Comparison of ENCODE assay signal across 8 cellular contexts in the genomic region with DNA sequence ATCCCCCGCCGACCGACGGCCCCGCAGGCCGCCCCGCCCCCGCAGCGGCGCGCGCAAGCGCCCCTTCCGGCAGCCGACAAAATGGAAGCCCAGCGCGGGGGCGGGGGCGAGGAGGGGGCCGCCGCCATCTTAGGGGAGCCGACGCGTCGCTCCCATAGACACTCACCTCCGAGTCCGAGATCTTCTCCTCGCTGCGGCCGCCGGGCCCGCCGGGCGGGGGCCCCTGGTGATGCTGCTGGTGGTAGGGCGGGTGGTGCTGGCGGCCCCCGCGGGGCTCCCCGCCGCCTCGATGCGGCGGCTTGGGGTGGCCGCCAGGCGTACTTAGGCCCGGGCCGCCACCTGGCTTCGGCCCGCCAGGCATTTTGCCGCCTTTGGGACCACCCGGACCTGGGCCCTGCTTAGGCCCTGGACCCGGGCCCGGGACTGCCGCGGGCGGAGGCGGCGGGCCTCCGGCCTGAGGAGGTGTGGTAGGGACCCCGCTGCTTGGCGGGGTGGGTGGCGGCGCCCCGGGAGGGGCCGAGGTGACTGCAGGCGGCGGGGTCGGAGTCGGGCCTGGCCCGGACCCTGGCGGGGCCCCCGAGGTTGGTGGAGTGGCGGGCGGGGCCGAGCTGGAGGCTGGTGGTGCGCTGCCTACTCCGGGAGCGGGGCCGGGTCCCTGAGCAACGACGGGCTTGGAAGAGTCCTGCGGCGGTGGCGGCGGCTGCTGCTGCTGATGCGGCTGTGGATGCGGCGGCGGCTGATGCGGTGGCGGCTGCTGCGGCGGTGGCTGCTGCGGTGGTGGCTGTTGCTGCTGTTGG. TPM values are rescaled to one million over a fixed set of nuclear protein-coding genes. Genes with fewer than 3 reads are reported as not detected.
A peak's percentile ranks its signal among the peaks of the same experiment; 100 is the strongest.
DNase-seq lines count a peak whose midpoint lies in the region; ATAC-seq, FAIRE-seq and TF ChIP-seq lines count a peak whose summit lies in the region.

No MANE protein-coding gene starts in this region.

- no peak for TF ChIP-seq RAD21 in A549 (conservative IDR thresholded peaks at IDR 0.05 in 1 of 2, IDR thresholded peaks at IDR 0.05 in 1 of 2)

- H3K36me3 ChIP-seq in right lobe of liver: peaks cover 4 to 37% (median 23%) of the 10 kb centered on the region in 4 donors

- 0% methylated on average over 1 of the region's 94 CpGs for WGBS in A549 (ENCODE audit: missing lambda C conversion rate)
- WGBS in right lobe of liver (ENCODE audit: insufficient coverage, low coverage, low lambda C conversion rate, missing lambda C conversion rate): 0% methylated on average over 6 of the region's 94 CpGs

- no peaks in the 10 kb centered on the region for H3K27me3 Mint-ChIP-seq in dendritic cell treated with granulocyte-macrophage colony-stimulating factor and Interleukin-4, amounts not matched to agents 40 ng/mL and 50 ng/mL, for 4 days

- no peaks in the 10 kb centered on the region for H3K27me3 ChIP-seq in right lobe of liver

- FAIRE-seq in A549 (lab: Jason Lieb, UNC): no peak

- peak overlapping the region; percentile 93 for H3K4me3 Mint-ChIP-seq in dendritic cell treated with granulocyte-macrophage colony-stimulating factor and Interleukin-4, amounts not matched to agents 40 ng/mL and 50 ng/mL, for 4 days

- DNase-seq in A549 (ENCODE audit: low read depth in 1 of 2, low spot score in 1 of 2) (peak; percentile 46 to 73), NCI-H748 (lab: John Stamatoyannopoulos, UW; ENCODE audit: unreplicated experiment) (peak; percentile 78), right lobe of liver (peak; percentile 86 to 88 (median 88))
- DNase-seq in activated CD4-positive, alpha-beta T cell treated with anti-CD3 and anti-CD28 coated beads, Interleukin-2, amount 50 U/mL, for 24 hours (ENCODE audit: low read depth in 1 of 2, low spot score in 1 of 2): peak; percentile 77 to 81
- DNase-seq in stimulated activated CD4-positive, alpha-beta T cell treated with anti-CD3 and anti-CD28 coated beads, Interleukin-4, amount 100 ng/mL, for 1 hour: peak; percentile 94

- H3K9me3 Mint-ChIP-seq in dendritic cell treated with granulocyte-macrophage colony-stimulating factor and Interleukin-4, amounts not matched to agents 40 ng/mL and 50 ng/mL, for 4 days: no peaks in the 10 kb centered on the region

- H3K9me3 ChIP-seq in A549: no peaks in the 10 kb centered on the region
- H3K9me3 ChIP-seq in right lobe of liver: no peaks in the 10 kb centered on the region

- peak overlapping the region; percentile 88 for H3K4me2 ChIP-seq in A549

- H3K36me3 Mint-ChIP-seq in dendritic cell treated with granulocyte-macrophage colony-stimulating factor and Interleukin-4, amounts not matched to agents 40 ng/mL and 50 ng/mL, for 4 days (ENCODE audit: low read depth): peaks cover 58% of the 10 kb centered on the region

- H3K4me1 ChIP-seq in A549 (peaks cover 31% of the 10 kb centered on the region), right lobe of liver (peaks cover 0 to 39% (median 17%) of the 10 kb centered on the region in 4 donors)

- no peak; the same call in 1 of the 2 replicates for TF ChIP-seq POLR2A in A549 (IDR thresholded peaks at IDR 0.05; ENCODE audit: low read length)
- peak; percentile 44 for TF ChIP-seq POLR2A in right lobe of liver (IDR thresholded peaks at IDR 0.05)

- H3K4me3 ChIP-seq in A549: peak overlapping the region; percentile 90
- peak overlapping the region; percentile 96 to 98 (median 97) for H3K4me3 ChIP-seq in right lobe of liver

- ATAC-seq in A549 (peak; percentile 56 to 68), GM18868 (IDR thresholded peaks at IDR 0.05; ENCODE audit: unreplicated experiment) (peak; percentile 35), HG03354 (IDR thresholded peaks at IDR 0.05; ENCODE audit: poor library complexity, severe bottlenecking, unreplicated experiment) (peak; percentile 50), right lobe of liver (peak; percentile 55 to 66 (median 62))

- POLR2A ChIA-PET in A549 (lab: Yijun Ruan, JAX): interaction anchor here (1.0 kb wide), 2 partner anchors 10 to 76 kb away, joined by 3 to 7 read pairs; a partner anchor contains a TSS

- intact Hi-C loops in dendritic cell treated with granulocyte-macrophage colony-stimulating factor and Interleukin-4, amounts not matched to agents 40 ng/mL and 50 ng/mL, for 4 days (cut with micrococcal nuclease): loop anchor here (2.0 kb wide), 2 partner anchors 77 to 161 kb away; a partner anchor contains a TSS
- intact Hi-C loops in right lobe of liver (cut with DNase I): no loop called here

- H3K27ac Mint-ChIP-seq in dendritic cell treated with granulocyte-macrophage colony-stimulating factor and Interleukin-4, amounts not matched to agents 40 ng/mL and 50 ng/mL, for 4 days: peak overlapping the region; percentile 99

- CTCF ChIA-PET in A549 (lab: Yijun Ruan, JAX): no interaction called here

- TF ChIP-seq CTCF in A549 (IDR thresholded peaks at IDR 0.05): peak; percentile 14; the same call in 1 of the 3 replicates
- TF ChIP-seq CTCF in right lobe of liver (IDR thresholded peaks at IDR 0.05): peak in 3 of 4 donors; percentile 25 to 44 (median 26)

- no peak for TF ChIP-seq EP300 in A549 (IDR thresholded peaks at IDR 0.05)

- peaks cover 54% of the 10 kb centered on the region for H3K4me1 Mint-ChIP-seq in dendritic cell treated with granulocyte-macrophage colony-stimulating factor and Interleukin-4, amounts not matched to agents 40 ng/mL and 50 ng/mL, for 4 days (ENCODE audit: low read depth)

- H3K27ac ChIP-seq in A549: peak overlapping the region; percentile 98 to 99
- H3K27ac ChIP-seq in right lobe of liver: peak overlapping the region; percentile 99 to 100 (median 100)

TF ChIP-seq in A549, 52 proteins besides CTCF, POLR2A, EP300 and RAD21 (continues in another document):
- TF ChIP-seq, protein P1, sequence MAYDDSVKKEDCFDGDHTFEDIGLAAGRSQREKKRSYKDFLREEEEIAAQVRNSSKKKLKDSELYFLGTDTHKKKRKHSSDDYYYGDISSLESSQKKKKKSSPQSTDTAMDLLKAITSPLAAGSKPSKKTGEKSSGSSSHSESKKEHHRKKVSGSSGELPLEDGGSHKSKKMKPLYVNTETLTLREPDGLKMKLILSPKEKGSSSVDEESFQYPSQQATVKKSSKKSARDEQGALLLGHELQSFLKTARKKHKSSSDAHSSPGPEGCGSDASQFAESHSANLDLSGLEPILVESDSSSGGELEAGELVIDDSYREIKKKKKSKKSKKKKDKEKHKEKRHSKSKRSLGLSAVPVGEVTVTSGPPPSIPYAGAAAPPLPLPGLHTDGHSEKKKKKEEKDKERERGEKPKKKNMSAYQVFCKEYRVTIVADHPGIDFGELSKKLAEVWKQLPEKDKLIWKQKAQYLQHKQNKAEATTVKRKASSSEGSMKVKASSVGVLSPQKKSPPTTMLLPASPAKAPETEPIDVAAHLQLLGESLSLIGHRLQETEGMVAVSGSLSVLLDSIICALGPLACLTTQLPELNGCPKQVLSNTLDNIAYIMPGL (CRISPR knock-in tag; IDR thresholded peaks at IDR 0.05; ENCODE audit: borderline replicate concordance): peak; percentile 15; the same call in 1 of the 2 replicates
- peak; percentile 30; the same call in 1 of the 2 replicates for TF ChIP-seq PHF8 (IDR thresholded peaks at IDR 0.05; ENCODE audit: borderline replicate concordance, low read depth)
- TF ChIP-seq, protein P2, sequence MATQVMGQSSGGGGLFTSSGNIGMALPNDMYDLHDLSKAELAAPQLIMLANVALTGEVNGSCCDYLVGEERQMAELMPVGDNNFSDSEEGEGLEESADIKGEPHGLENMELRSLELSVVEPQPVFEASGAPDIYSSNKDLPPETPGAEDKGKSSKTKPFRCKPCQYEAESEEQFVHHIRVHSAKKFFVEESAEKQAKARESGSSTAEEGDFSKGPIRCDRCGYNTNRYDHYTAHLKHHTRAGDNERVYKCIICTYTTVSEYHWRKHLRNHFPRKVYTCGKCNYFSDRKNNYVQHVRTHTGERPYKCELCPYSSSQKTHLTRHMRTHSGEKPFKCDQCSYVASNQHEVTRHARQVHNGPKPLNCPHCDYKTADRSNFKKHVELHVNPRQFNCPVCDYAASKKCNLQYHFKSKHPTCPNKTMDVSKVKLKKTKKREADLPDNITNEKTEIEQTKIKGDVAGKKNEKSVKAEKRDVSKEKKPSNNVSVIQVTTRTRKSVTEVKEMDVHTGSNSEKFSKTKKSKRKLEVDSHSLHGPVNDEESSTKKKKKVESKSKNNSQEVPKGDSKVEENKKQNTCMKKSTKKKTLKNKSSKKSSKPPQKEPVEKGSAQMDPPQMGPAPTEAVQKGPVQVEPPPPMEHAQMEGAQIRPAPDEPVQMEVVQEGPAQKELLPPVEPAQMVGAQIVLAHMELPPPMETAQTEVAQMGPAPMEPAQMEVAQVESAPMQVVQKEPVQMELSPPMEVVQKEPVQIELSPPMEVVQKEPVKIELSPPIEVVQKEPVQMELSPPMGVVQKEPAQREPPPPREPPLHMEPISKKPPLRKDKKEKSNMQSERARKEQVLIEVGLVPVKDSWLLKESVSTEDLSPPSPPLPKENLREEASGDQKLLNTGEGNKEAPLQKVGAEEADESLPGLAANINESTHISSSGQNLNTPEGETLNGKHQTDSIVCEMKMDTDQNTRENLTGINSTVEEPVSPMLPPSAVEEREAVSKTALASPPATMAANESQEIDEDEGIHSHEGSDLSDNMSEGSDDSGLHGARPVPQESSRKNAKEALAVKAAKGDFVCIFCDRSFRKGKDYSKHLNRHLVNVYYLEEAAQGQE (IDR thresholded peaks at IDR 0.05): no peak; the same call in 1 of the 2 replicates
- peak; percentile 48; the same call in 1 of the 2 replicates for TF ChIP-seq MAZ (IDR thresholded peaks at IDR 0.05; ENCODE audit: borderline replicate concordance, low read depth, low read length)
- peak; percentile 8 to 52; a peak in 3 of 5 replicates for TF ChIP-seq JUN (IDR thresholded peaks at IDR 0.05)
- TF ChIP-seq, protein P3, sequence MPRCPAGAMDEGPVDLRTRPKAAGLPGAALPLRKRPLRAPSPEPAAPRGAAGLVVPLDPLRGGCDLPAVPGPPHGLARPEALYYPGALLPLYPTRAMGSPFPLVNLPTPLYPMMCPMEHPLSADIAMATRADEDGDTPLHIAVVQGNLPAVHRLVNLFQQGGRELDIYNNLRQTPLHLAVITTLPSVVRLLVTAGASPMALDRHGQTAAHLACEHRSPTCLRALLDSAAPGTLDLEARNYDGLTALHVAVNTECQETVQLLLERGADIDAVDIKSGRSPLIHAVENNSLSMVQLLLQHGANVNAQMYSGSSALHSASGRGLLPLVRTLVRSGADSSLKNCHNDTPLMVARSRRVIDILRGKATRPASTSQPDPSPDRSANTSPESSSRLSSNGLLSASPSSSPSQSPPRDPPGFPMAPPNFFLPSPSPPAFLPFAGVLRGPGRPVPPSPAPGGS (IDR thresholded peaks at IDR 0.05): peak; percentile 8; the same call in 1 of the 3 replicates
- no peak for TF ChIP-seq POLR2AphosphoS2 (conservative IDR thresholded peaks at IDR 0.05; ENCODE audit: low read length)
- TF ChIP-seq NFE2L2 (conservative IDR thresholded peaks at IDR 0.05; ENCODE audit: low read length): no peak

RNA-seq across cellular contexts. Expression of a gene that starts 0.7 kb away (rescaled TPM):
- polyA plus RNA-seq in A549 (2011; rRNA removed) (99.6 and 151 TPM in 2 replicates), A549 (2017; fragmentation: RNase III; extraction: RNeasy Plus Mini Kit Qiagen cat#74134 plus additional on column Dnase treatment) (327 to 363 TPM (median 332 TPM) in 3 replicates)
- polyA plus RNA-seq in A549 (2012; cell fraction: cytosol; rRNA removed): 63.4 and 70.1 TPM in 2 replicates
- polyA plus RNA-seq in A549 (2012; cell fraction: nucleus; rRNA removed): 176 and 221 TPM in 2 replicates
- 36.4 and 43.9 TPM in 2 replicates for polyA minus RNA-seq in A549 (2011; rRNA and poly(A)+ RNA removed)
- total RNA-seq in right lobe of liver: 10 to 100 TPM; 48.4 to 99.6 (median 73.2) TPM

Comparison
In these comparisons a context has a peak if more than half of its experiments do, and no peak if none do; other contexts are left out.
1. Peak in every context shown above with its lines: DNase-seq, ATAC-seq, H3K4me3 ChIP-seq and H3K27ac ChIP-seq.